In genomic region chr9:94780516-94780950, GRCh38 we compare ENCODE assay signal across 12 cellular contexts. TPM values are rescaled to one million over a fixed set of nuclear protein-coding genes. Genes with fewer than 3 reads are reported as not detected.
DNase-seq lines count a peak whose midpoint lies in the region; ATAC-seq, FAIRE-seq and TF ChIP-seq lines count a peak whose summit lies in the region.
"Had no signal": no experiment of that assay in that cellular context is flagged by ENCODE, and none has a peak within 500 bp of the region (broad histone marks: within the 10 kb centered on the region; RNA-seq: fewer than 3 reads in every experiment).

No MANE protein-coding gene starts in this region.

- no peak for TF ChIP-seq CTCF in upper lobe of left lung (IDR thresholded peaks at IDR 0.05)

- no peak overlapping the region for H3K27ac ChIP-seq in upper lobe of left lung
- H3K27ac ChIP-seq: SK-N-MC had no signal

- DNase-seq in H54 (ENCODE audit: insufficient read length, low spot score) (no peak), SK-N-DZ (ENCODE audit: low spot score) (peak; percentile 61), dermis microvascular lymphatic vessel endothelial cell (ENCODE audit: low read depth in 2 of 2) (peak; percentile 60 to 65), retina (peak; percentile 28), COLO829 (ENCODE audit: low spot score) (no peak), upper lobe of left lung (no peak), D341Med (ENCODE audit: low spot score) (no peak)
- DNase-seq: kidney glomerular epithelial cell, NCI-H1105 treated with DMSO at 0.1 percent for 48 hours, NCI-H526 had no signal

- peak; percentile 68 for FAIRE-seq in H54 (lab: Jason Lieb, UNC)

- H3K4me3 ChIP-seq in upper lobe of left lung = no peak overlapping the region
- H3K4me3 ChIP-seq: SK-N-MC had no signal

- 58 to 76% methylated on average over 5 of the region's 5 CpGs for WGBS in upper lobe of left lung, 2 donors

- TF ChIP-seq EP300 in upper lobe of left lung (IDR thresholded peaks at IDR 0.05) = no peak

- no peaks in the 10 kb centered on the region for H3K36me3 ChIP-seq in upper lobe of left lung

- no peak for ATAC-seq in GM18868 (IDR thresholded peaks at IDR 0.05; ENCODE audit: unreplicated experiment)
- no peak for ATAC-seq in upper lobe of left lung (ENCODE audit: low FRiP score in 2 of 2)

- H3K4me1 ChIP-seq in upper lobe of left lung = peaks cover 0 to 11% (median 9%) of the 10 kb centered on the region in 4 donors

- H3K9me3 ChIP-seq in upper lobe of left lung = no peaks in the 10 kb centered on the region

- no peaks in the 10 kb centered on the region for H3K27me3 ChIP-seq in upper lobe of left lung

- TF ChIP-seq POLR2A in H54 (IDR thresholded peaks at IDR 0.05; ENCODE audit: low read depth, low read length) (no peak), upper lobe of left lung (IDR thresholded peaks at IDR 0.05) (no peak)

RNA-seq across cellular contexts. Expression of gene AOPEP, which starts 54.0 kb away (rescaled TPM):
- 203 and 210 TPM in 2 replicates for polyA plus RNA-seq in SK-N-DZ (2014; cell fraction: cytosol; rRNA removed)
- 227 and 240 TPM in 2 replicates for polyA plus RNA-seq in SK-N-DZ (2014; cell fraction: nucleus; rRNA removed)
- 24.6 and 28.3 TPM in 2 replicates for total RNA-seq in dermis microvascular lymphatic vessel endothelial cell
- total RNA-seq in upper lobe of left lung = 100 to 1,000 TPM in 3 of 6 donors, 10 to 100 TPM in 3; 55.4 to 410 (median 111) TPM

Comparison
In these comparisons a context has a peak if more than half of its experiments do, and no peak if none do; other contexts are left out.
1. DNase-seq: peak in SK-N-DZ (single experiment), dermis microvascular lymphatic vessel endothelial cell (2 of 2) and retina (single experiment); none in H54 (single experiment), COLO829 (single experiment), upper lobe of left lung (0 of 2) and D341Med (single experiment).